ENCODE assay signal across 1 cellular context in the genomic region with DNA sequence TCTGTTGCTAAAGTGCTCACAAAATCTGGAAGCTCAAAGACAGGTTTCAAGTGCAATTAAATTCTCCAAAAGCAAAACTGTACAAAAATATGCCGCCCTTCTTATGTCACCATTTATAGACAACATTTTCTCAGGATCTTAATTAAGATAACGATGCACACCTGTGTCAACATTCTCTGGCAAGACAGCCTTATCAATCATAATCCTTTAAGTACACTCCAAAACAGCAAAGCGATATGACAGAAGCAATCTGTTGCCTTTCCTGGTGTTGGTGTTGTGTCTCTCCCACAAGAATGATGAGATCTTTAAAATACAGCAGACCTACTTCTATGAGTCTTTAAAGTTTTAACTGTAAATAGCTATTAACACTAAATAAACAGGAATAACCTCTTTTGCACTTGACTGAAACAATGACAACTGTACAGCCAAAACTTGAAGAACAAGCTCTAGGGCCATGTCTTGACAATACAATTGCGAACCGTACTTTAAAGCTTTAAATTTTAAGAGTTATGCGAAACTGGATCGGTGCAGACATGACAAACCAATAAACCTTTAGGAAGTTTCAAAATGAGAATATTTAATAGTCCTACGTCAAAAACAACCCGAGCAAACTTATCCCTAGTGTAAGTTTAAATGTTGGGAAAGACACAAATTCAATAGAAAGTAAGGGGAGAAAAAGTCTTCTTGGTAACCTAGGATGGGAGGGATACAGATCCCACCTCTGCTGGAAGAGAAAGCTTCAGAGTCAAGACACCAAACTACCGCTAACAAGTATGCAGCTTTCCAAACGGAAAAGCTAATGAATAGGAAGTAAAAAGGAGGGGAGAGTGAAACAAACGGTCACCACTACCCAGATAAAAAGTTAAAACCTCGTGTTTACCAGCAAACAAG.
TF ChIP-seq lines count a peak whose summit lies in the region.

No MANE protein-coding gene starts in this region.

TF ChIP-seq in GM23338, 12 proteins besides CTCF, POLR2A, EP300 and RAD21 (continued from another document):
- TF ChIP-seq, protein P1, sequence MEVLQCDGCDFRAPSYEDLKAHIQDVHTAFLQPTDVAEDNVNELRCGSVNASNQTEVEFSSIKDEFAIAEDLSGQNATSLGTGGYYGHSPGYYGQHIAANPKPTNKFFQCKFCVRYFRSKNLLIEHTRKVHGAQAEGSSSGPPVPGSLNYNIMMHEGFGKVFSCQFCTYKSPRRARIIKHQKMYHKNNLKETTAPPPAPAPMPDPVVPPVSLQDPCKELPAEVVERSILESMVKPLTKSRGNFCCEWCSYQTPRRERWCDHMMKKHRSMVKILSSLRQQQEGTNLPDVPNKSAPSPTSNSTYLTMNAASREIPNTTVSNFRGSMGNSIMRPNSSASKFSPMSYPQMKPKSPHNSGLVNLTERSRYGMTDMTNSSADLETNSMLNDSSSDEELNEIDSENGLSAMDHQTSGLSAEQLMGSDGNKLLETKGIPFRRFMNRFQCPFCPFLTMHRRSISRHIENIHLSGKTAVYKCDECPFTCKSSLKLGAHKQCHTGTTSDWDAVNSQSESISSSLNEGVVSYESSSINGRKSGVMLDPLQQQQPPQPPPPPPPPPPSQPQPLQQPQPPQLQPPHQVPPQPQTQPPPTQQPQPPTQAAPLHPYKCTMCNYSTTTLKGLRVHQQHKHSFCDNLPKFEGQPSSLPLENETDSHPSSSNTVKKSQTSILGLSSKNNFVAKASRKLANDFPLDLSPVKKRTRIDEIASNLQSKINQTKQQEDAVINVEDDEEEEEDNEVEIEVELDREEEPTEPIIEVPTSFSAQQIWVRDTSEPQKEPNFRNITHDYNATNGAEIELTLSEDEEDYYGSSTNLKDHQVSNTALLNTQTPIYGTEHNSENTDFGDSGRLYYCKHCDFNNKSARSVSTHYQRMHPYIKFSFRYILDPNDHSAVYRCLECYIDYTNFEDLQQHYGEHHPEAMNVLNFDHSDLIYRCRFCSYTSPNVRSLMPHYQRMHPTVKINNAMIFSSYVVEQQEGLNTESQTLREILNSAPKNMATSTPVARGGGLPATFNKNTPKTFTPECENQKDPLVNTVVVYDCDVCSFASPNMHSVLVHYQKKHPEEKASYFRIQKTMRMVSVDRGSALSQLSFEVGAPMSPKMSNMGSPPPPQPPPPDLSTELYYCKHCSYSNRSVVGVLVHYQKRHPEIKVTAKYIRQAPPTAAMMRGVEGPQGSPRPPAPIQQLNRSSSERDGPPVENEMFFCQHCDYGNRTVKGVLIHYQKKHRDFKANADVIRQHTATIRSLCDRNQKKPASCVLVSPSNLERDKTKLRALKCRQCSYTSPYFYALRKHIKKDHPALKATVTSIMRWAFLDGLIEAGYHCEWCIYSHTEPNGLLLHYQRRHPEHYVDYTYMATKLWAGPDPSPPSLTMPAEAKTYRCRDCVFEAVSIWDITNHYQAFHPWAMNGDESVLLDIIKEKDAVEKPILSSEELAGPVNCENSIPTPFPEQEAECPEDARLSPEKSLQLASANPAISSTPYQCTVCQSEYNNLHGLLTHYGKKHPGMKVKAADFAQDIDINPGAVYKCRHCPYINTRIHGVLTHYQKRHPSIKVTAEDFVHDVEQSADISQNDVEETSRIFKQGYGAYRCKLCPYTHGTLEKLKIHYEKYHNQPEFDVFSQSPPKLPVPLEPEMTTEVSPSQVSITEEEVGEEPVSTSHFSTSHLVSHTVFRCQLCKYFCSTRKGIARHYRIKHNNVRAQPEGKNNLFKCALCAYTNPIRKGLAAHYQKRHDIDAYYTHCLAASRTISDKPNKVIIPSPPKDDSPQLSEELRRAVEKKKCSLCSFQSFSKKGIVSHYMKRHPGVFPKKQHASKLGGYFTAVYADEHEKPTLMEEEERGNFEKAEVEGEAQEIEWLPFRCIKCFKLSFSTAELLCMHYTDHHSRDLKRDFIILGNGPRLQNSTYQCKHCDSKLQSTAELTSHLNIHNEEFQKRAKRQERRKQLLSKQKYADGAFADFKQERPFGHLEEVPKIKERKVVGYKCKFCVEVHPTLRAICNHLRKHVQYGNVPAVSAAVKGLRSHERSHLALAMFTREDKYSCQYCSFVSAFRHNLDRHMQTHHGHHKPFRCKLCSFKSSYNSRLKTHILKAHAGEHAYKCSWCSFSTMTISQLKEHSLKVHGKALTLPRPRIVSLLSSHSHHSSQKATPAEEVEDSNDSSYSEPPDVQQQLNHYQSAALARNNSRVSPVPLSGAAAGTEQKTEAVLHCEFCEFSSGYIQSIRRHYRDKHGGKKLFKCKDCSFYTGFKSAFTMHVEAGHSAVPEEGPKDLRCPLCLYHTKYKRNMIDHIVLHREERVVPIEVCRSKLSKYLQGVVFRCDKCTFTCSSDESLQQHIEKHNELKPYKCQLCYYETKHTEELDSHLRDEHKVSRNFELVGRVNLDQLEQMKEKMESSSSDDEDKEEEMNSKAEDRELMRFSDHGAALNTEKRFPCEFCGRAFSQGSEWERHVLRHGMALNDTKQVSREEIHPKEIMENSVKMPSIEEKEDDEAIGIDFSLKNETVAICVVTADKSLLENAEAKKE (CRISPR knock-in tag; IDR thresholded peaks at IDR 0.05): no peak
- no peak for TF ChIP-seq CREB1 (CRISPR knock-in tag; IDR thresholded peaks at IDR 0.05; ENCODE audit: low read depth)
- no peak for TF ChIP-seq NANOG (IDR thresholded peaks at IDR 0.05; ENCODE audit: borderline replicate concordance)
- TF ChIP-seq POLR2AphosphoS5 (IDR thresholded peaks at IDR 0.05; ENCODE audit: low read depth): no peak
TF ChIP-seq in GM23338: peak in this region for 0.
